ENCODE assay signal across 28 cellular contexts in the genomic region with DNA sequence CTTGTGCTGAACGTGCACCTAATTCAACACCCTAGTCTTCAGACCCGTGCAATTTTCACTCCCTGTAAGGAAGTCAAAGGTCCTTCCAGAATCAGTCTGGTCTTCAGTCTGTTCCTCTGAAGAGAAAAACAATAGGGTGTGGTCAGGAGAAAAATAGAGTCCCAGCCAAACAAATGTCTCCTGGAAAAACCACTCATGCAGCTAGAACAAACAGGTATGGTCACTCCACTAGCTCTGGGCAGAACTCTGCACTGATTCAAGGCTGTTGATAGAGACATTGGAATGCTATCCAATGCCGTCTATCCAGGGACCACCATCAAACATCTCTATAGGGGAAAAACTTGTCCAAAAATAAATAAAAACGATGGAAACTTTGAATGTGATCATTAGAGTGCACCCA.
A peak's percentile ranks its signal among the peaks of the same experiment; 100 is the strongest.
DNase-seq lines count a peak whose midpoint lies in the region; ATAC-seq, FAIRE-seq and TF ChIP-seq lines count a peak whose summit lies in the region.
"Had no signal": no experiment of that assay in that cellular context is flagged by ENCODE, and none has a peak within 500 bp of the region (broad histone marks: within the 10 kb centered on the region; RNA-seq: fewer than 3 reads in every experiment).

No MANE protein-coding gene starts in this region.

- no peak overlapping the region for H3K4me3 Mint-ChIP-seq in nephron progenitor cell
- peak overlapping the region; percentile 6 for H3K4me3 Mint-ChIP-seq in type B pancreatic cell
- H3K4me3 Mint-ChIP-seq: activated CD4-positive, alpha-beta memory T cell treated with anti-CD3 and anti-CD28 coated beads for 36 hours; activated naive CD4-positive, alpha-beta T cell treated with anti-CD3 and anti-CD28 coated beads, Interleukin-2, amount 50 U/mL, for 24 hours had no signal

- H3K9me3 Mint-ChIP-seq in nephron progenitor cell (peaks cover 6% of the 10 kb centered on the region), type B pancreatic cell (peaks cover 11% of the 10 kb centered on the region)
- H3K9me3 Mint-ChIP-seq: activated CD4-positive, alpha-beta memory T cell treated with anti-CD3 and anti-CD28 coated beads for 36 hours; activated naive CD4-positive, alpha-beta T cell treated with anti-CD3 and anti-CD28 coated beads, Interleukin-2, amount 50 U/mL, for 24 hours had no signal

- H3K27ac Mint-ChIP-seq in nephron progenitor cell (peak overlapping the region; percentile 50), type B pancreatic cell (peak overlapping the region; percentile 39)
- H3K27ac Mint-ChIP-seq: activated CD4-positive, alpha-beta memory T cell treated with anti-CD3 and anti-CD28 coated beads for 36 hours; activated naive CD4-positive, alpha-beta T cell treated with anti-CD3 and anti-CD28 coated beads, Interleukin-2, amount 50 U/mL, for 24 hours had no signal

- WGBS in small intestine, 3 donors, result 60 to 62% (median 62%) methylated on average over 4 of the region's 4 CpGs

- DNase-seq in bronchial epithelial cell (ENCODE audit: low read depth) (peak; percentile 4), nephron progenitor cell (no peak), type B pancreatic cell (ENCODE audit: extremely low spot score, unreplicated experiment) (no peak), small intestine (no peak), left colon (no peak)
- no peak for DNase-seq in activated T-cell treated with anti-CD3 and anti-CD28 coated beads, Interleukin-2, amount 50 U/mL, for 48 hours
- DNase-seq: activated CD4-positive, alpha-beta memory T cell treated with anti-CD3 and anti-CD28 coated beads for 36 hours; activated CD8-positive, alpha-beta memory T cell treated with anti-CD3 and anti-CD28 coated beads, Interleukin-2, amount 50 U/mL, for 4 hours; aorta; cortex of kidney; esophagus squamous epithelium; foreskin melanocyte; GM23248; NCI-H1105; NCI-H187 treated with DMSO at 0.1 percent for 48 hours; NCI-H524; NK-92 treated with Interleukin-12 subunit alpha and Interleukin-12 subunit beta, amount 100 ng/mL, for 24 hours; SJCRH30; stimulated activated CD4-positive, alpha-beta T cell treated with anti-CD3 and anti-CD28 coated beads, Interleukin-1b, Interleukin-23, amount 100 ng/mL, for 48 hours; stimulated activated CD8-positive, alpha-beta memory T cell treated with anti-CD3 and anti-CD28 coated beads, Interleukin-4, amount 100 ng/mL, for 48 hours; upper lobe of right lung had no signal

- no peak for ATAC-seq in left colon
- ATAC-seq: activated CD4-positive, CD25-positive, alpha-beta regulatory T cell treated with anti-CD3 and anti-CD28 coated beads, Interleukin-2, amount 50 U/mL, for 24 hours; left lobe of liver; upper lobe of right lung had no signal

- intact Hi-C loops in left colon (cut with DNase I, micrococcal nuclease), result no loop called here

- H3K4me3 ChIP-seq in bronchial epithelial cell (ENCODE audit: low read depth, low read length) (no peak overlapping the region), small intestine (ENCODE audit: low read depth in 1 of 2, low read length in 2 of 2) (no peak overlapping the region)
- H3K4me3 ChIP-seq: esophagus squamous epithelium, GM23248, SJCRH30, skin epidermis, upper lobe of right lung had no signal

- peak; percentile 36; the same call in 1 of the 2 replicates for TF ChIP-seq EP300 in Ishikawa (IDR thresholded peaks at IDR 0.05; ENCODE audit: borderline replicate concordance)

- H3K36me3 ChIP-seq in bronchial epithelial cell (ENCODE audit: control insufficient read depth, insufficient read depth, low read length) (no peaks in the 10 kb centered on the region), small intestine (ENCODE audit: control insufficient read depth in 2 of 2, insufficient read depth in 2 of 2, low read length in 2 of 2) (no peaks in the 10 kb centered on the region)
- H3K36me3 ChIP-seq: esophagus squamous epithelium, neutrophil, SJCRH30, upper lobe of right lung had no signal

- H3K4me1 ChIP-seq in small intestine (ENCODE audit: control insufficient read depth in 2 of 2, insufficient read depth in 1 of 2, low read depth in 1 of 2, low read length in 1 of 2), result peaks cover 0 to 4% of the 10 kb centered on the region in 2 donors

- peaks cover 54% of the 10 kb centered on the region for H3K4me1 Mint-ChIP-seq in nephron progenitor cell
- H3K4me1 Mint-ChIP-seq in type B pancreatic cell (ENCODE audit: unreplicated experiment), result peaks cover 48% of the 10 kb centered on the region

- H3K36me3 Mint-ChIP-seq in nephron progenitor cell (ENCODE audit: low read depth) (no peaks in the 10 kb centered on the region), type B pancreatic cell (no peaks in the 10 kb centered on the region)
- H3K36me3 Mint-ChIP-seq: activated CD4-positive, alpha-beta memory T cell treated with anti-CD3 and anti-CD28 coated beads for 36 hours; activated naive CD4-positive, alpha-beta T cell treated with anti-CD3 and anti-CD28 coated beads, Interleukin-2, amount 50 U/mL, for 24 hours had no signal

- no peaks in the 10 kb centered on the region for H3K9me3 ChIP-seq in small intestine (ENCODE audit: control insufficient read depth, low read depth)
- H3K9me3 ChIP-seq: esophagus squamous epithelium, neutrophil, SJCRH30, upper lobe of right lung had no signal

- TF ChIP-seq CTCF in bronchial epithelial cell (IDR thresholded peaks at IDR 0.05; ENCODE audit: insufficient read depth, low read length, severe bottlenecking) (no peak), nephron progenitor cell (IDR thresholded peaks at IDR 0.05) (no peak), type B pancreatic cell (conservative IDR thresholded peaks at IDR 0.05) (no peak)

- no peak for TF ChIP-seq RAD21 in Ishikawa (IDR thresholded peaks at IDR 0.05; ENCODE audit: low read depth)

- H3K27me3 ChIP-seq in bronchial epithelial cell (ENCODE audit: control insufficient read depth, insufficient read depth, low read length) (no peaks in the 10 kb centered on the region), small intestine (ENCODE audit: control insufficient read depth in 2 of 2, insufficient read depth in 2 of 2, low read length in 2 of 2) (no peaks in the 10 kb centered on the region)
- H3K27me3 ChIP-seq: esophagus squamous epithelium, neutrophil, SJCRH30, upper lobe of right lung had no signal

- FAIRE-seq in bronchial epithelial cell (lab: Jason Lieb, UNC) (no peak), small intestine (lab: Jason Lieb, UNC) (no peak)
- FAIRE-seq: GM12892 had no signal

- H3K27ac ChIP-seq in small intestine (ENCODE audit: low read depth in 1 of 2, low read length in 1 of 2), result no peak overlapping the region
- H3K27ac ChIP-seq: GM23248, neutrophil, SJCRH30, upper lobe of right lung had no signal

- H3K27me3 Mint-ChIP-seq in nephron progenitor cell (ENCODE audit: low read depth, poor library complexity), result peaks cover 2% of the 10 kb centered on the region
- H3K27me3 Mint-ChIP-seq in type B pancreatic cell, result no peaks in the 10 kb centered on the region
- H3K27me3 Mint-ChIP-seq: activated CD4-positive, alpha-beta memory T cell treated with anti-CD3 and anti-CD28 coated beads for 36 hours; activated naive CD4-positive, alpha-beta T cell treated with anti-CD3 and anti-CD28 coated beads, Interleukin-2, amount 50 U/mL, for 24 hours had no signal

TF ChIP-seq in Ishikawa, 13 proteins besides CTCF, POLR2A, EP300 and RAD21:
- TF ChIP-seq FOXM1 (IDR thresholded peaks at IDR 0.05; ENCODE audit: borderline replicate concordance, low read depth) (no peak), TEAD4 (IDR thresholded peaks at IDR 0.05) (0 out of 2 replicates have a peak, but pooled peaks have one; percentile 15), YY1 (IDR thresholded peaks at IDR 0.05; ENCODE audit: low read depth) (no peak), NFIC (IDR thresholded peaks at IDR 0.05) (peak; percentile 38; the same call in 1 of the 2 replicates)
TF ChIP-seq in Ishikawa: peak in this region for 2.
